ENCODE assay signal across 11 cellular contexts in the genomic region with DNA sequence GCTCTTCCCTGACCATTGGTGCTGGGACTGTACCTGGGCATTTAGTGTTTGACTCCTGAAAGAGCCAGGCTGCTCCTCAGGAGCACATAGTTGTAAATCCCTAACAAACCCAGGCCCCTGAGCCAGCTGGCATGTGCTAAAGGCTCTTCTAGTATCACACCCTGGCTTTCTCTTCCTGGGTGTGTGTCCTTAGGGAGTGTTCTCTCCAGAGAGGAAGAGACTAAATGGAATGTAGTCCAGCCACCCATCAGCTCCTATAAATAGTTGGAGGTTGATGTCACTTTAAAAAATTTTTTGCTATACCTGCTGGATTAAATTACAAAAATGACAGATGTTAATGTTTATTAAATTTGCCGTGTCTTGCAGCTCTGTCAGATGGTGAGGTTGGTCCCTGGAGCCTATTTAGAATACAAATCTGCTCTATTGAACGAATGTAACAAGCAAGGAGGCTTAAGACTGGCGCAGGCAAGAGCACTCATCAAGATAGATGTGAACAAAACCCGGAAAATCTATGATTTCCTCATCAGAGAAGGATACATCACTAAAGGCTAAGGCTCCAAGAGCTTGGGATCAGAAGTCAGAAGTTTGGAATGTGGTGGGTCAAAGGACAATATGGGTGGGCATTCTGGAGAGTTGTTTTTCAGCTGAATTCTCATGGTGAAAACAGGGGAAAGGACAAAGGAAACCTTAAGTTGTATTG. TPM values are rescaled to one million over a fixed set of nuclear protein-coding genes. Genes with fewer than 3 reads are reported as not detected.
DNase-seq lines count a peak whose midpoint lies in the region; ATAC-seq and TF ChIP-seq lines count a peak whose summit lies in the region.
"Had no signal": no experiment of that assay in that cellular context is flagged by ENCODE, and none has a peak within 500 bp of the region (broad histone marks: within the 10 kb centered on the region; RNA-seq: fewer than 3 reads in every experiment).

No MANE protein-coding gene starts in this region.

- no peak overlapping the region for H3K27ac Mint-ChIP-seq in neural progenitor cell
- no peak overlapping the region for H3K27ac Mint-ChIP-seq in activated CD8-positive, alpha-beta T cell treated with anti-CD3 and anti-CD28 coated beads for 36 hours
- H3K27ac Mint-ChIP-seq in CD4-positive, alpha-beta T cell, result no peak overlapping the region
- H3K27ac Mint-ChIP-seq: activated CD4-positive, alpha-beta memory T cell treated with anti-CD3 and anti-CD28 coated beads, Interleukin-2, amount 10 ng/mL, durations not matched to agents 7 days and 5 days had no signal

- no peaks in the 10 kb centered on the region for H4K20me1 ChIP-seq in neural progenitor cell (ENCODE audit: low read depth)

- ATAC-seq in esophagus mucosa, result peak; percentile 91
- ATAC-seq in activated CD8-positive, alpha-beta T cell treated with anti-CD3 and anti-CD28 coated beads for 36 hours, result no peak
- ATAC-seq in CD4-positive, alpha-beta T cell (ENCODE audit: poor library complexity), result no peak

- TF ChIP-seq CTCF in neural progenitor cell (IDR thresholded peaks at IDR 0.05), result no peak
- no peak for TF ChIP-seq CTCF in activated CD8-positive, alpha-beta T cell treated with anti-CD3 and anti-CD28 coated beads for 36 hours (IDR thresholded peaks at IDR 0.05)
- no peak for TF ChIP-seq CTCF in CD4-positive, alpha-beta T cell (IDR thresholded peaks at IDR 0.05)

- H3K27me3 Mint-ChIP-seq in neural progenitor cell (ENCODE audit: insufficient read depth, low read depth), result peaks cover 2% of the 10 kb centered on the region
- no peaks in the 10 kb centered on the region for H3K27me3 Mint-ChIP-seq in activated CD8-positive, alpha-beta T cell treated with anti-CD3 and anti-CD28 coated beads for 36 hours
- H3K27me3 Mint-ChIP-seq in CD4-positive, alpha-beta T cell, result no peaks in the 10 kb centered on the region
- H3K27me3 Mint-ChIP-seq: activated CD4-positive, alpha-beta memory T cell treated with anti-CD3 and anti-CD28 coated beads, Interleukin-2, amount 10 ng/mL, durations not matched to agents 7 days and 5 days had no signal

- H3K27me3 ChIP-seq in neural progenitor cell, result no peaks in the 10 kb centered on the region
- no peaks in the 10 kb centered on the region for H3K27me3 ChIP-seq in CD4-positive, alpha-beta T cell (ENCODE audit: control insufficient read depth, insufficient read depth, low read length)

- no peaks in the 10 kb centered on the region for H3K4me1 ChIP-seq in neural progenitor cell

- peaks cover 5% of the 10 kb centered on the region for H3K36me3 ChIP-seq in neural progenitor cell

- H3K9me3 Mint-ChIP-seq in neural progenitor cell, result no peaks in the 10 kb centered on the region
- H3K9me3 Mint-ChIP-seq in activated CD8-positive, alpha-beta T cell treated with anti-CD3 and anti-CD28 coated beads for 36 hours, result no peaks in the 10 kb centered on the region
- H3K9me3 Mint-ChIP-seq in CD4-positive, alpha-beta T cell, result no peaks in the 10 kb centered on the region
- H3K9me3 Mint-ChIP-seq: activated CD4-positive, alpha-beta memory T cell treated with anti-CD3 and anti-CD28 coated beads, Interleukin-2, amount 10 ng/mL, durations not matched to agents 7 days and 5 days had no signal

- H3F3A ChIP-seq in neural progenitor cell (ENCODE audit: low read depth), result peaks cover 10% of the 10 kb centered on the region

- no peaks in the 10 kb centered on the region for H3K79me2 ChIP-seq in neural progenitor cell (ENCODE audit: low read depth)

- H3K4me3 ChIP-seq in neural progenitor cell, result no peak overlapping the region

- H3K27ac ChIP-seq in neural progenitor cell, result no peak overlapping the region
- no peak overlapping the region for H3K27ac ChIP-seq in CD4-positive, alpha-beta T cell (ENCODE audit: low read depth, low read length)
- H3K27ac ChIP-seq: KMS-11 had no signal

- no peaks in the 10 kb centered on the region for H3K9me3 ChIP-seq in neural progenitor cell (ENCODE audit: low read depth)
- H3K9me3 ChIP-seq in CD4-positive, alpha-beta T cell (ENCODE audit: control insufficient read depth, low read length), result no peaks in the 10 kb centered on the region

- CTCF ChIA-PET in activated CD8-positive, alpha-beta T cell treated with anti-CD3 and anti-CD28 coated beads for 36 hours (lab: Charles Lee), result interaction anchor here (1.1 kb wide), 1 partner anchor 103 kb away, joined by 3 read pairs; no protein-coding TSS in a partner anchor
- CTCF ChIA-PET in CD4-positive, alpha-beta T cell (lab: Charles Lee), result interaction anchor here (0.6 kb wide), 1 partner anchor 114 kb away, joined by 3 read pairs; no protein-coding TSS in a partner anchor

- peaks cover 32% of the 10 kb centered on the region for H3K36me3 Mint-ChIP-seq in neural progenitor cell
- peaks cover 38% of the 10 kb centered on the region for H3K36me3 Mint-ChIP-seq in activated CD8-positive, alpha-beta T cell treated with anti-CD3 and anti-CD28 coated beads for 36 hours (ENCODE audit: low read depth)
- H3K36me3 Mint-ChIP-seq in CD4-positive, alpha-beta T cell (ENCODE audit: low read depth), result peaks cover 70% of the 10 kb centered on the region

- H3K4me3 Mint-ChIP-seq in neural progenitor cell, result no peak overlapping the region
- H3K4me3 Mint-ChIP-seq in activated CD8-positive, alpha-beta T cell treated with anti-CD3 and anti-CD28 coated beads for 36 hours, result no peak overlapping the region
- H3K4me3 Mint-ChIP-seq in CD4-positive, alpha-beta T cell, result no peak overlapping the region
- H3K4me3 Mint-ChIP-seq: activated CD4-positive, alpha-beta memory T cell treated with anti-CD3 and anti-CD28 coated beads, Interleukin-2, amount 10 ng/mL, durations not matched to agents 7 days and 5 days had no signal

- DNase-seq in D341Med (ENCODE audit: low spot score), result peak; percentile 88
- DNase-seq in NCI-H82 (lab: John Stamatoyannopoulos, UW), result peak; percentile 84
- peak; percentile 72 for DNase-seq in myocyte (ENCODE audit: low read depth)
- DNase-seq in neural progenitor cell (ENCODE audit: low spot score), result no peak
- no peak for DNase-seq in retina
- DNase-seq in activated CD8-positive, alpha-beta T cell treated with anti-CD3 and anti-CD28 coated beads for 36 hours, result no peak
- no peak for DNase-seq in CD4-positive, alpha-beta T cell
- DNase-seq: activated CD4-positive, alpha-beta memory T cell treated with anti-CD3 and anti-CD28 coated beads, Interleukin-2, amount 10 ng/mL, durations not matched to agents 7 days and 5 days; stimulated activated CD4-positive, alpha-beta T cell treated with anti-CD3 and anti-CD28 coated beads, Interleukin-4, amount 100 ng/mL, for 24 hours had no signal

- no peak overlapping the region for H2AFZ ChIP-seq in neural progenitor cell (replicated peaks)

- POLR2A ChIA-PET in activated CD8-positive, alpha-beta T cell treated with anti-CD3 and anti-CD28 coated beads for 36 hours (lab: Charles Lee), result interaction anchor here (0.7 kb wide), 1 partner anchor 15 kb away, joined by 3 read pairs; no protein-coding TSS in a partner anchor
- POLR2A ChIA-PET in CD4-positive, alpha-beta T cell (lab: Charles Lee), result interaction anchor here (1.4 kb wide), 1 partner anchor 12 kb away, joined by 4 read pairs; no protein-coding TSS in a partner anchor

- intact Hi-C loops in activated CD8-positive, alpha-beta T cell treated with anti-CD3 and anti-CD28 coated beads for 36 hours (cut with micrococcal nuclease), result no loop called here
- intact Hi-C loops in CD4-positive, alpha-beta T cell (cut with DNase I, micrococcal nuclease), result no loop called here

- H3K4me2 ChIP-seq in neural progenitor cell, result no peak overlapping the region
- H3K4me2 ChIP-seq: KMS-11 had no signal

- H3K4me1 Mint-ChIP-seq in neural progenitor cell, result peaks cover 2% of the 10 kb centered on the region
- H3K4me1 Mint-ChIP-seq in activated CD8-positive, alpha-beta T cell treated with anti-CD3 and anti-CD28 coated beads for 36 hours (ENCODE audit: low read depth), result no peaks in the 10 kb centered on the region
- H3K4me1 Mint-ChIP-seq in CD4-positive, alpha-beta T cell (ENCODE audit: low read depth), result no peaks in the 10 kb centered on the region
- H3K4me1 Mint-ChIP-seq: activated CD4-positive, alpha-beta memory T cell treated with anti-CD3 and anti-CD28 coated beads, Interleukin-2, amount 10 ng/mL, durations not matched to agents 7 days and 5 days had no signal

- H3K9ac ChIP-seq in neural progenitor cell, result no peak overlapping the region
- H3K9ac ChIP-seq: KMS-11 had no signal

RNA-seq across cellular contexts. Expression of a gene that starts 13.1 kb away (rescaled TPM):
- total RNA-seq in esophagus mucosa (14.2 TPM), myocyte (40.4 and 80.2 TPM in 2 replicates), neural progenitor cell (ENCODE audit: low replicate concordance) (17.3 and 21.6 TPM in 2 replicates)
- 56.9 TPM for polyA plus RNA-seq in myocyte (2012)
- total RNA-seq in activated CD8-positive, alpha-beta T cell treated with anti-CD3 and anti-CD28 coated beads for 36 hours, result 10 to 100 TPM; 13.3 to 15.5 TPM
- 1 to 10 TPM; 4.4 to 4.9 TPM for total RNA-seq in CD4-positive, alpha-beta T cell

Comparison
In these comparisons a context has a peak if more than half of its experiments do, and no peak if none do; other contexts are left out.
1. DNase-seq: peak in D341Med (single experiment), NCI-H82 (single experiment) and myocyte (single experiment); none in neural progenitor cell (single experiment), retina (single experiment), activated CD8-positive, alpha-beta T cell treated with anti-CD3 and anti-CD28 coated beads for 36 hours (single experiment) and CD4-positive, alpha-beta T cell (0 of 10).